Comparison of ENCODE assay signal across 8 cellular contexts in genomic region chr1:209207701-209208286, GRCh38.
DNase-seq lines count a peak whose midpoint lies in the region; ATAC-seq lines count a peak whose summit lies in the region.

No MANE protein-coding gene starts in this region.

- no peak overlapping the region for H3K27ac ChIP-seq in rectal smooth muscle tissue (ENCODE audit: low read depth, low read length)

- DNase-seq in AG08395 (ENCODE audit: low spot score) (peak; percentile 73), NCI-H2171 treated with DMSO at 0.1 percent for 48 hours (lab: John Stamatoyannopoulos, UW) (peak; percentile 77), amygdala (lab: John Stamatoyannopoulos, UW) (peak in 44 of 56 donors; percentile 19 to 77 (median 48)), hepatic stellate cell (ENCODE audit: low spot score) (peak; percentile 53)
- no peak for DNase-seq in activated CD4-positive, CD25-positive, alpha-beta regulatory T cell (lab: John Stamatoyannopoulos, UW)

- no peaks in the 10 kb centered on the region for H3K4me1 ChIP-seq in rectal smooth muscle tissue (ENCODE audit: control insufficient read depth, insufficient read depth, low read length)

- peak; percentile 88 for ATAC-seq in GM18502 (IDR thresholded peaks at IDR 0.05; ENCODE audit: poor library complexity, unreplicated experiment)
- ATAC-seq in HG02981 (IDR thresholded peaks at IDR 0.05; ENCODE audit: unreplicated experiment), result peak; percentile 66

- H3K27me3 ChIP-seq in rectal smooth muscle tissue (ENCODE audit: control insufficient read depth, insufficient read depth, low read length), result peaks cover 8% of the 10 kb centered on the region

- H3K4me3 ChIP-seq in rectal smooth muscle tissue (ENCODE audit: low read length), result peak overlapping the region; percentile 53

- H3K36me3 ChIP-seq in rectal smooth muscle tissue (ENCODE audit: control insufficient read depth, insufficient read depth, low read length), result no peaks in the 10 kb centered on the region

- no peak overlapping the region for H3K9ac ChIP-seq in rectal smooth muscle tissue (ENCODE audit: low read length)

Comparison
In these comparisons a context has a peak if more than half of its experiments do, and no peak if none do; other contexts are left out.
1. DNase-seq: peak in AG08395 (single experiment), NCI-H2171 treated with DMSO at 0.1 percent for 48 hours (single experiment), amygdala (44 of 56) and hepatic stellate cell (single experiment); none in activated CD4-positive, CD25-positive, alpha-beta regulatory T cell (0 of 4).